Comparison of ENCODE assay signal across 8 cellular contexts in the genomic region with DNA sequence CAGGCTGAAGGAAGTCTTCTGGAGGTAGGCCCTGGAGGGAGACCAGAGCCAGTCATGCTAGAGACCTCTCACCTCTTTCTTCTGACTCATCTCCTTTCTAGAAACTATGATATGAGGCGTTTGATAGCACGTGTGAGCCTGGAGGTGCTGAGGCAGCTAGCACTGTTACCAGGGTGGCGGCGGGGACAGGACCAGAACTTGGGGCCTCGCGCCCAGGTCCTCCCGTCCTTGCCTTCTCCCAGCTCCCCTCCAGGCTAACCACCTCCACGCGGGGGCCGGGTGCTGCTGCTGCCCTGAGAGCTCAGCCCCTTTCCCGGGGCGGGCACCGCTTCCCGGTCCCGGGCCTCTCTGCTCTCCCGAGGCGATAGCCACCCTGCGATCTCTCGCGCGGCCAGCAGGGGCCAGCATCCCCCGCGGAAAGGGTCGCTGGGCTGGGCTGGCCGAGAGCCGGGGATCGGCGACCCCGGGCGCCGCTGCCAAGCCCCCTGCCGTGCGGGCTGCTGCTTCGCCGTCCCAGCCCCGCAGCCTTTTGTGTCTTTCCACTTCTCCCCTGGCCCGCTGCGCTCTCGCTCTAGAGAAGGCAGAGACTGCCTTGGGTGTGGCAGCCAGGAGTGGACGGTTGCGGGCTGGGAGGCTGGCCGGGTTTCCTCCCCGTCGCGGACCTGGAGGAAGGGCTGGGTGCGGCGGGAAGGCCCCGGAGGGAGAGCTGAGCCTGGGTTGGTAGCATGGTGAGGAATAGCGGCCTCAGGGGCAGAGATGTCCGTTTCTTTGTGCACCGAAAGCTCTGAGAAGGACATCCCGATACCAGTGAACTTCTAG. TPM values are rescaled to one million over a fixed set of nuclear protein-coding genes. Genes with fewer than 3 reads are reported as not detected.
DNase-seq lines count a peak whose midpoint lies in the region; ATAC-seq and TF ChIP-seq lines count a peak whose summit lies in the region.

No MANE protein-coding gene starts in this region.

- H3K27me3 Mint-ChIP-seq in T-helper 2 cell treated with Interferon-gamma antibody and Interleukin-4, amounts not matched to agents 5 μg/mL and 100 μg/mL, for 36 hours (ENCODE audit: low read depth): peaks cover 9% of the 10 kb centered on the region

- TF ChIP-seq CTCF in GM12873 (IDR thresholded peaks at IDR 0.05; ENCODE audit: insufficient read depth, low read depth, low read length, missing control alignments) (peak; percentile 88), HCT116 (IDR thresholded peaks at IDR 0.05 in 2 of 3, conservative IDR thresholded peaks at IDR 0.05 in 1 of 3; ENCODE audit: borderline replicate concordance in 1 of 3, insufficient read depth in 1 of 3, low read depth in 2 of 3, low read length in 2 of 3) (peak in 2 of 3 experiments; percentile 79 to 88; a peak in 4 of 6 replicates), MM.1S (IDR thresholded peaks at IDR 0.05; ENCODE audit: low read length) (peak; percentile 79), vagina (IDR thresholded peaks at IDR 0.05) (peak; percentile 56 to 99 (median 98))

- no peak for DNase-seq in HCT116 (ENCODE audit: low read depth, low spot score)
- peak; percentile 49 for DNase-seq in MM.1S
- DNase-seq in T-helper 2 cell treated with Interferon-gamma antibody and Interleukin-4, amounts not matched to agents 5 μg/mL and 100 μg/mL, for 36 hours (ENCODE audit: low spot score): peak; percentile 60
- peak in 55 of 58 donors; percentile 8 to 77 (median 58) for DNase-seq in anterior cingulate cortex (lab: John Stamatoyannopoulos, UW)
- DNase-seq in right cardiac atrium: peak; percentile 76 to 91 (median 90)
- DNase-seq in putamen (ENCODE audit: low spot score): peak; percentile 52
- no peak for DNase-seq in vagina (ENCODE audit: extremely low spot score in 2 of 2)

- RAD21 ChIA-PET in HCT116 (lab: Charles Lee; ENCODE audit: low non-redundant PET in 1 of 2, low total read pairs in 2 of 2, uncharacterized antibody in 2 of 2, unreplicated experiment in 2 of 2): interaction anchor here (0.6 to 2.3 kb wide), 9 partner anchors 9 to 1131 kb away, joined by 3 to 9 read pairs (median 4); a partner anchor contains a TSS

- H3K4me1 ChIP-seq in HCT116 (ENCODE audit: control insufficient read depth in 1 of 2, insufficient read depth in 2 of 2, low read length in 2 of 2) (peaks cover 22 to 49% of the 10 kb centered on the region in 2 experiments), MM.1S (ENCODE audit: low read length) (peaks cover 4% of the 10 kb centered on the region; the same call in 1 of the 2 replicates), right cardiac atrium (ENCODE audit: control insufficient read depth, insufficient read depth, low read length) (no peaks in the 10 kb centered on the region), vagina (peaks cover 33% of the 10 kb centered on the region)

- H3K9me3 ChIP-seq in HCT116 (ENCODE audit: control insufficient read depth in 1 of 2, insufficient read depth in 1 of 2, low read depth in 1 of 2, low read length in 2 of 2): no peaks in the 10 kb centered on the region
- H3K9me3 ChIP-seq in MM.1S (replicated peaks; ENCODE audit: insufficient read depth, low read length): no peaks in the 10 kb centered on the region
- H3K9me3 ChIP-seq in right cardiac atrium (ENCODE audit: control insufficient read depth, low read length): no peaks in the 10 kb centered on the region
- H3K9me3 ChIP-seq in vagina: no peaks in the 10 kb centered on the region

- no peaks in the 10 kb centered on the region for H3K36me3 ChIP-seq in HCT116 (ENCODE audit: control insufficient read depth in 1 of 2, insufficient read depth in 2 of 2, low read length in 2 of 2)
- H3K36me3 ChIP-seq in MM.1S (replicated peaks; ENCODE audit: insufficient read depth, low read length): no peaks in the 10 kb centered on the region
- no peaks in the 10 kb centered on the region for H3K36me3 ChIP-seq in vagina

- BruUV-seq in HCT116 (replicated peaks; lab: Mats Ljungman, UMichigan): no TSS peak

- H3K79me2 ChIP-seq in HCT116 (ENCODE audit: insufficient read depth, low read length): no peaks in the 10 kb centered on the region
- no peaks in the 10 kb centered on the region for H3K79me2 ChIP-seq in MM.1S (ENCODE audit: low read length)

- no peaks in the 10 kb centered on the region for H3F3A ChIP-seq in MM.1S (ENCODE audit: insufficient read depth, low read length)

- no peaks in the 10 kb centered on the region for H3K36me3 Mint-ChIP-seq in T-helper 2 cell treated with Interferon-gamma antibody and Interleukin-4, amounts not matched to agents 5 μg/mL and 100 μg/mL, for 36 hours (ENCODE audit: low read depth)

- H3K9me2 ChIP-seq in HCT116 (ENCODE audit: insufficient read depth) (no peaks in the 10 kb centered on the region), MM.1S (replicated peaks; ENCODE audit: insufficient read depth, low read length) (no peaks in the 10 kb centered on the region)

- H2AFZ ChIP-seq in HCT116 (ENCODE audit: low read depth, low read length, poor library complexity, severe bottlenecking) (peak overlapping the region; percentile 77), MM.1S (ENCODE audit: low read length) (peak overlapping the region; percentile 95)

- no peaks in the 10 kb centered on the region for H3K27me3 ChIP-seq in HCT116 (ENCODE audit: insufficient read depth, low read length)
- H3K27me3 ChIP-seq in MM.1S (replicated peaks; ENCODE audit: insufficient read depth, low read length): no peaks in the 10 kb centered on the region
- H3K27me3 ChIP-seq in right cardiac atrium (ENCODE audit: control insufficient read depth, insufficient read depth): no peaks in the 10 kb centered on the region
- no peaks in the 10 kb centered on the region for H3K27me3 ChIP-seq in vagina

- POLR2A ChIA-PET in HCT116 (lab: Charles Lee): interaction anchor here (0.6 to 2.1 kb wide), 7 partner anchors 121 to 1131 kb away, joined by 3 to 22 read pairs (median 4); a partner anchor contains a TSS

- H3K9me3 Mint-ChIP-seq in T-helper 2 cell treated with Interferon-gamma antibody and Interleukin-4, amounts not matched to agents 5 μg/mL and 100 μg/mL, for 36 hours: no peaks in the 10 kb centered on the region

- 5% methylated on average over 52 of the region's 52 CpGs for WGBS in right cardiac atrium

- no peak for TF ChIP-seq RAD21 in HCT116 (IDR thresholded peaks at IDR 0.05; ENCODE audit: low read depth)

- H3K27ac Mint-ChIP-seq in T-helper 2 cell treated with Interferon-gamma antibody and Interleukin-4, amounts not matched to agents 5 μg/mL and 100 μg/mL, for 36 hours: no peak overlapping the region

- peak overlapping the region; percentile 97 for H3K4me2 ChIP-seq in HCT116 (ENCODE audit: low read length)
- peak overlapping the region; percentile 94 for H3K4me2 ChIP-seq in MM.1S (ENCODE audit: low read depth, low read length)

- H4K20me1 ChIP-seq in HCT116 (ENCODE audit: insufficient read depth): no peaks in the 10 kb centered on the region
- no peaks in the 10 kb centered on the region for H4K20me1 ChIP-seq in MM.1S (ENCODE audit: insufficient read depth, low read length)

- peak overlapping the region; percentile 70 for H3K9ac ChIP-seq in HCT116 (ENCODE audit: low read length)
- H3K9ac ChIP-seq in MM.1S (ENCODE audit: low read length): peak overlapping the region; percentile 31; the same call in 1 of the 2 replicates

- no peaks in the 10 kb centered on the region for H3K4me1 Mint-ChIP-seq in T-helper 2 cell treated with Interferon-gamma antibody and Interleukin-4, amounts not matched to agents 5 μg/mL and 100 μg/mL, for 36 hours (ENCODE audit: low read depth)

- peak; percentile 94 for ATAC-seq in HCT116
- ATAC-seq in right cardiac atrium: peak; percentile 94 to 96

- CTCF ChIA-PET in HCT116 (lab: Charles Lee): interaction anchor here (0.6 to 2.6 kb wide), 20 partner anchors 8 to 968 kb away, joined by 3 to 32 read pairs (median 4); a partner anchor contains a TSS

- intact Hi-C loops in HCT116 (cut with micrococcal nuclease) (loop anchor here (1.0 to 10.0 kb wide), 7 partner anchors 122 to 1028 kb away; a partner anchor contains a TSS), right cardiac atrium (cut with DNase I) (loop anchor here (2.0 to 5.0 kb wide), 2 partner anchors 318 to 320 kb away; no protein-coding TSS in a partner anchor), vagina (cut with DNase I) (loop anchor here (1.0 kb wide), 1 partner anchor 318 kb away; no protein-coding TSS in a partner anchor)

- H3K4me3 ChIP-seq in HCT116 (replicated peaks in 1 of 2; ENCODE audit: low read depth in 1 of 2, low read length in 2 of 2): peak overlapping the region; percentile 37 to 58
- peak overlapping the region; percentile 78 for H3K4me3 ChIP-seq in MM.1S (ENCODE audit: low read length)
- H3K4me3 ChIP-seq in right cardiac atrium (ENCODE audit: low read length): peak overlapping the region; percentile 39
- H3K4me3 ChIP-seq in vagina: peak overlapping the region; percentile 53 to 65

- H3K27ac ChIP-seq in HCT116 (ENCODE audit: low read depth, low read length) (peak overlapping the region; percentile 74), MM.1S (ENCODE audit: low read length) (no peak overlapping the region), right cardiac atrium (ENCODE audit: low read length) (peak overlapping the region; percentile 1), vagina (peak overlapping the region; percentile 79)

- no peak for TF ChIP-seq POLR2A in HCT116 (IDR thresholded peaks at IDR 0.05; ENCODE audit: borderline replicate concordance, extremely low read depth, insufficient read depth, insufficient read length)
- no peak for TF ChIP-seq POLR2A in vagina (IDR thresholded peaks at IDR 0.05)

- peak overlapping the region; percentile 40 for H3K4me3 Mint-ChIP-seq in T-helper 2 cell treated with Interferon-gamma antibody and Interleukin-4, amounts not matched to agents 5 μg/mL and 100 μg/mL, for 36 hours

TF ChIP-seq in HCT116, 20 proteins besides CTCF, POLR2A, EP300 and RAD21 (continues in another document):
- TF ChIP-seq YY1 (IDR thresholded peaks at IDR 0.05; ENCODE audit: extremely low read depth, insufficient replicate concordance, low read depth, low read length) (peak; percentile 47), ZFX (IDR thresholded peaks at IDR 0.05) (peak; percentile 49; the same call in 1 of the 2 replicates), POLR2AphosphoS5 (IDR thresholded peaks at IDR 0.05; ENCODE audit: low read depth, low read length) (peak; percentile 48), SRF (IDR thresholded peaks at IDR 0.05; ENCODE audit: low read depth) (no peak), EZH2phosphoT487 (IDR thresholded peaks at IDR 0.05; ENCODE audit: borderline replicate concordance) (no peak)

RNA-seq across cellular contexts. Expression of a gene that starts 49.1 kb away (rescaled TPM):
- total RNA-seq in HCT116 (2021; ENCODE audit: unreplicated experiment): 3.2 TPM
- 1.2 and 2.0 TPM in 2 replicates for polyA plus RNA-seq in HCT116 (2012)
- total RNA-seq in right cardiac atrium: 1 to 10 TPM; 1.5 to 2.9 (median 1.7) TPM
- polyA plus RNA-seq in right cardiac atrium: 2.0 TPM
- total RNA-seq in vagina: 0.98 TPM

Comparison
In these comparisons a context has a peak if more than half of its experiments do, and no peak if none do; other contexts are left out.
1. DNase-seq: peak in MM.1S (single experiment), T-helper 2 cell treated with Interferon-gamma antibody and Interleukin-4, amounts not matched to agents 5 μg/mL and 100 μg/mL, for 36 hours (single experiment), anterior cingulate cortex (55 of 58), right cardiac atrium (3 of 3) and putamen (single experiment); none in HCT116 (single experiment) and vagina (0 of 2).
2. Peak in every context shown above with its lines, with median percentiles within 50 percentile points of each other: CTCF ChIP-seq and H3K4me3 ChIP-seq.